8 cellular contexts compared by ENCODE assay signal in genomic region chr12:27523642-27524488, GRCh38. TPM values are rescaled to one million over a fixed set of nuclear protein-coding genes. Genes with fewer than 3 reads are reported as not detected.
DNase-seq lines count a peak whose midpoint lies in the region; ATAC-seq, FAIRE-seq and TF ChIP-seq lines count a peak whose summit lies in the region.

TSS of gene PPFIBP1 (plus strand) at chr12:27524206. CDS start at chr12:27633397, 109,191 bp downstream.

- peaks cover 21% of the 10 kb centered on the region for H3K4me1 Mint-ChIP-seq in astrocyte (ENCODE audit: low read depth, unreplicated experiment)

- no peaks in the 10 kb centered on the region for H3K36me3 Mint-ChIP-seq in astrocyte (ENCODE audit: low read depth, unreplicated experiment)

- H4K20me1 ChIP-seq in astrocyte (ENCODE audit: insufficient read depth, low read length), result peaks cover 26% of the 10 kb centered on the region

- H3K27me3 ChIP-seq in astrocyte (ENCODE audit: insufficient read depth, low read length), result no peaks in the 10 kb centered on the region
- H3K27me3 ChIP-seq in right cardiac atrium (ENCODE audit: control insufficient read depth, insufficient read depth), result no peaks in the 10 kb centered on the region
- H3K27me3 ChIP-seq in vagina, result no peaks in the 10 kb centered on the region

- WGBS in right cardiac atrium, result under 1% methylated on average over 41 of the region's 41 CpGs

- H3K79me2 ChIP-seq in astrocyte (ENCODE audit: insufficient read depth, low read length), result peaks cover 49% of the 10 kb centered on the region

- H3K27ac ChIP-seq in astrocyte (ENCODE audit: low read depth, low read length) (peak within 1 kb of the TSS; percentile 97), right cardiac atrium (ENCODE audit: low read length) (peak within 1 kb of the TSS; percentile 94), vagina (peak within 1 kb of the TSS; percentile 87)

- peak within 1 kb of the TSS; percentile 92 for H3K9ac ChIP-seq in astrocyte (ENCODE audit: low read length)

- H3K4me3 ChIP-seq in astrocyte (ENCODE audit: insufficient read depth, low read depth, low read length) (peak within 1 kb of the TSS; percentile 93), right cardiac atrium (ENCODE audit: low read length) (peak within 1 kb of the TSS; percentile 84), vagina (peak within 1 kb of the TSS; percentile 61 to 70)

- H2AFZ ChIP-seq in astrocyte (ENCODE audit: low read depth, low read length), result peak within 1 kb of the TSS; percentile 72

- TF ChIP-seq CTCF in astrocyte (IDR thresholded peaks at IDR 0.05; ENCODE audit: insufficient read depth, low read depth, low read length) (no peak), vagina (IDR thresholded peaks at IDR 0.05) (peak in 1 of 3 experiments; percentile 36)

- H3K4me1 ChIP-seq in astrocyte (ENCODE audit: insufficient read depth, low read length), result peaks cover 24% of the 10 kb centered on the region
- H3K4me1 ChIP-seq in right cardiac atrium (ENCODE audit: control insufficient read depth, insufficient read depth, low read length), result peaks cover 4% of the 10 kb centered on the region
- peaks cover 25% of the 10 kb centered on the region for H3K4me1 ChIP-seq in vagina

- DNase-seq in NCI-H2029 (lab: John Stamatoyannopoulos, UW), result peak; percentile 93
- DNase-seq in T-helper 22 cell (ENCODE audit: low read depth), result peak; percentile 93
- peak; percentile 95 for DNase-seq in astrocyte (ENCODE audit: low read depth)
- peak; percentile 98 to 100 (median 99) for DNase-seq in right cardiac atrium
- DNase-seq in putamen (ENCODE audit: low spot score), result peak; percentile 97
- DNase-seq in vagina (ENCODE audit: extremely low spot score in 2 of 2), result peak; percentile 99 to 100

- intact Hi-C loops in right cardiac atrium (cut with DNase I) (loop anchor here in 3 of 4 donors (10.0 kb wide), 2 partner anchors 89 to 111 kb away; no protein-coding TSS in a partner anchor), vagina (cut with DNase I) (loop anchor here (2.0 kb wide), 1 partner anchor 61 kb away; no protein-coding TSS in a partner anchor)

- H3K9me3 Mint-ChIP-seq in astrocyte (ENCODE audit: unreplicated experiment), result no peaks in the 10 kb centered on the region

- H3K36me3 ChIP-seq in astrocyte (ENCODE audit: insufficient read depth, low read length) (no peaks in the 10 kb centered on the region), vagina (no peaks in the 10 kb centered on the region)

- H3K9me3 ChIP-seq in astrocyte (ENCODE audit: insufficient read depth, low read depth, low read length) (no peaks in the 10 kb centered on the region), right cardiac atrium (ENCODE audit: control insufficient read depth, low read length) (no peaks in the 10 kb centered on the region), vagina (no peaks in the 10 kb centered on the region)

- peak within 1 kb of the TSS; percentile 89 for H3K4me2 ChIP-seq in astrocyte (ENCODE audit: low read length)

- H3K4me3 Mint-ChIP-seq in astrocyte (ENCODE audit: unreplicated experiment), result peak within 1 kb of the TSS; percentile 93

- no peaks in the 10 kb centered on the region for H3K27me3 Mint-ChIP-seq in astrocyte (ENCODE audit: low read depth, unreplicated experiment)

- H3K27ac Mint-ChIP-seq in astrocyte (ENCODE audit: unreplicated experiment), result peak within 1 kb of the TSS; percentile 97

- ATAC-seq in GM18502 (IDR thresholded peaks at IDR 0.05; ENCODE audit: poor library complexity, unreplicated experiment) (peak; percentile 96), HG02970 (IDR thresholded peaks at IDR 0.05; ENCODE audit: low FRiP score, unreplicated experiment) (peak; percentile 96), right cardiac atrium (peak; percentile 99)

- no peak for FAIRE-seq in astrocyte (lab: Jason Lieb, UNC)

- peak in 1 of 2 donors; percentile 82 for TF ChIP-seq POLR2A in vagina (IDR thresholded peaks at IDR 0.05)

RNA-seq across cellular contexts. Expression of gene PPFIBP1, which starts in this region (rescaled TPM):
- 140 and 147 TPM in 2 replicates for total RNA-seq in astrocyte
- 100 to 1,000 TPM in 2 of 4 donors, 10 to 100 TPM in 2; 72.4 to 176 (median 94.8) TPM for total RNA-seq in right cardiac atrium
- 26.4 TPM for polyA plus RNA-seq in right cardiac atrium
- total RNA-seq in vagina, result 101 TPM

Comparison
In these comparisons a context has a peak if more than half of its experiments do, and no peak if none do; other contexts are left out.
1. Peak in every context shown above with its lines: DNase-seq, ATAC-seq, H3K4me3 ChIP-seq and H3K27ac ChIP-seq.